Comparison of ENCODE assay signal across 8 cellular contexts in the genomic region with DNA sequence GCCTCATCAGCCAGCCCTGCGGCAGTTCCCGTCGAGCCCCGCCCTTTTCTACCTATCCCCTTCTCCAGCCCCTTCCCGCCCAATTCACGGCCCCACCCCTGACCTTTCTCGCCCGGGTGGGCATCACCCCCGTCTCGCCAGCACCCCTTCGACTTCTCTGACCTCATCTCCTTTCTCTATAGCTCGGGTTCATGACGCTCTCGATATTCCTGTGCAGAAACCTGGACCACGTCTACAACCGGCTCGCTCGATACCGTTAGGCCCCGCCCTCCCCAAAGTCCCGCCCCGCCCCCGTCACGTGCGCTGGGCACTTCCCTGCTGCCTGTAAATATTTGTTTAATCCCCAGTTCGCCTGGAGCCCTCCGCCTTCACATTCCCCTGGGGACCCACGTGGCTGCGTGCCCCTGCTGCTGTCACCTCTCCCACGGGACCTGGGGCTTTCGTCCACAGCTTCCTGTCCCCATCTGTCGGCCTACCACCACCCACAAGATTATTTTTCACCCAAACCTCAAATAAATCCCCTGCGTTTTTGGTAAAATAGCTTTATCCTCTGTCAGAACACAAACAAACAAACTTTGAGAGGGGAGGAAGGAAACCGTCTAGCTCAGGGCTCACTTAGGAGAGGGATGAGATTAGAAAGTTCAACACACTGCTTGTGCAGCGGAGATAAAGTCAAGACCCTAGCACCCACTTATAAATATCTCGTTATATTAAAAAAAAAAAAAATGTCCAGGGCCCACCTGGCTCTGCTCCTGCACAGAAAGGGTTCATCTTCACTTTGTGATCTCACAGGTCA. TPM values are rescaled to one million over a fixed set of nuclear protein-coding genes. Genes with fewer than 3 reads are reported as not detected.
DNase-seq lines count a peak whose midpoint lies in the region; ATAC-seq and TF ChIP-seq lines count a peak whose summit lies in the region.

No MANE protein-coding gene starts in this region.

- H3K4me3 Mint-ChIP-seq in activated T-cell treated with anti-CD3 and anti-CD28 coated beads, Interleukin-2, amount 50 U/mL, for 24 hours = no peak overlapping the region
- no peak overlapping the region for H3K4me3 Mint-ChIP-seq in activated T-cell treated with anti-CD3 and anti-CD28 coated beads, Interleukin-2, amount 50 U/mL, for 4 hours
- H3K4me3 Mint-ChIP-seq in neural progenitor cell = peak overlapping the region; percentile 25

- H3F3A ChIP-seq in neural progenitor cell (ENCODE audit: low read depth) = peaks cover 66% of the 10 kb centered on the region

- no peaks in the 10 kb centered on the region for H3K9me3 ChIP-seq in neural progenitor cell (ENCODE audit: low read depth)

- no peaks in the 10 kb centered on the region for H3K9me3 Mint-ChIP-seq in activated T-cell treated with anti-CD3 and anti-CD28 coated beads, Interleukin-2, amount 50 U/mL, for 24 hours
- no peaks in the 10 kb centered on the region for H3K9me3 Mint-ChIP-seq in activated T-cell treated with anti-CD3 and anti-CD28 coated beads, Interleukin-2, amount 50 U/mL, for 4 hours
- no peaks in the 10 kb centered on the region for H3K9me3 Mint-ChIP-seq in neural progenitor cell

- H3K36me3 Mint-ChIP-seq in activated T-cell treated with anti-CD3 and anti-CD28 coated beads, Interleukin-2, amount 50 U/mL, for 24 hours (ENCODE audit: low read depth) = peaks cover 53% of the 10 kb centered on the region
- peaks cover 20% of the 10 kb centered on the region for H3K36me3 Mint-ChIP-seq in activated T-cell treated with anti-CD3 and anti-CD28 coated beads, Interleukin-2, amount 50 U/mL, for 4 hours (ENCODE audit: insufficient read depth)
- H3K36me3 Mint-ChIP-seq in neural progenitor cell = peaks cover 47% of the 10 kb centered on the region

- no peaks in the 10 kb centered on the region for H3K27me3 ChIP-seq in neural progenitor cell

- no peak overlapping the region for H3K27ac ChIP-seq in neural progenitor cell

- peak overlapping the region; percentile 43 for H3K4me3 ChIP-seq in epithelial cell of esophagus (ENCODE audit: low read length)
- H3K4me3 ChIP-seq in neural progenitor cell = no peak overlapping the region

- H3K4me1 ChIP-seq in neural progenitor cell = no peaks in the 10 kb centered on the region

- peaks cover 6% of the 10 kb centered on the region for H3K36me3 ChIP-seq in neural progenitor cell

- H3K27ac Mint-ChIP-seq in activated T-cell treated with anti-CD3 and anti-CD28 coated beads, Interleukin-2, amount 50 U/mL, for 24 hours = peak overlapping the region; percentile 55
- no peak overlapping the region for H3K27ac Mint-ChIP-seq in neural progenitor cell

- no peaks in the 10 kb centered on the region for H3K27me3 Mint-ChIP-seq in activated T-cell treated with anti-CD3 and anti-CD28 coated beads, Interleukin-2, amount 50 U/mL, for 24 hours
- H3K27me3 Mint-ChIP-seq in activated T-cell treated with anti-CD3 and anti-CD28 coated beads, Interleukin-2, amount 50 U/mL, for 4 hours (ENCODE audit: low read depth) = no peaks in the 10 kb centered on the region
- peaks cover 11% of the 10 kb centered on the region for H3K27me3 Mint-ChIP-seq in neural progenitor cell (ENCODE audit: insufficient read depth, low read depth)

- peaks cover 73% of the 10 kb centered on the region for H4K20me1 ChIP-seq in neural progenitor cell (ENCODE audit: low read depth)

- H3K4me2 ChIP-seq in neural progenitor cell = no peak overlapping the region

- TF ChIP-seq CTCF in epithelial cell of esophagus (IDR thresholded peaks at IDR 0.05; ENCODE audit: insufficient read depth, low read depth, low read length, missing control alignments) = no peak
- TF ChIP-seq CTCF in neural progenitor cell (IDR thresholded peaks at IDR 0.05) = no peak

- no peak overlapping the region for H2AFZ ChIP-seq in neural progenitor cell (replicated peaks)

- peak; percentile 33 for DNase-seq in activated T-cell treated with anti-CD3 and anti-CD28 coated beads, Interleukin-2, amount 50 U/mL, for 24 hours
- DNase-seq in activated T-cell treated with anti-CD3 and anti-CD28 coated beads, Interleukin-2, amount 50 U/mL, for 4 hours = no peak
- DNase-seq in NCI-H2196 treated with DMSO at 0.1 percent for 48 hours (lab: John Stamatoyannopoulos, UW; ENCODE audit: unreplicated experiment) (peak; percentile 84), epithelial cell of esophagus (ENCODE audit: low read depth) (peak; percentile 14), neural progenitor cell (ENCODE audit: low spot score) (peak; percentile 52), NOMO-1 treated with dmso at 0.1 percent for 144 hours (lab: John Stamatoyannopoulos, UW; ENCODE audit: unreplicated experiment) (no peak), cerebellar cortex (ENCODE audit: low spot score) (no peak)

- H3K79me2 ChIP-seq in neural progenitor cell (ENCODE audit: low read depth) = peaks cover 5% of the 10 kb centered on the region

- no peak overlapping the region for H3K9ac ChIP-seq in neural progenitor cell

- ATAC-seq in activated T-cell treated with anti-CD3 and anti-CD28 coated beads, Interleukin-2, amount 50 U/mL, for 4 hours = no peak
- ATAC-seq in HG02943 (IDR thresholded peaks at IDR 0.05; ENCODE audit: low read depth, unreplicated experiment) = peak; percentile 68

- H3K4me1 Mint-ChIP-seq in activated T-cell treated with anti-CD3 and anti-CD28 coated beads, Interleukin-2, amount 50 U/mL, for 24 hours (ENCODE audit: low read depth) = peaks cover 41% of the 10 kb centered on the region
- peaks cover 42% of the 10 kb centered on the region for H3K4me1 Mint-ChIP-seq in activated T-cell treated with anti-CD3 and anti-CD28 coated beads, Interleukin-2, amount 50 U/mL, for 4 hours (ENCODE audit: low read depth)
- peaks cover 45% of the 10 kb centered on the region for H3K4me1 Mint-ChIP-seq in neural progenitor cell

RNA-seq across cellular contexts. Expression of a gene that starts 5.1 kb away (rescaled TPM):
- 100 to 1,000 TPM in 2 of 3 donors, 10 to 100 TPM in 1; 99.6 to 116 (median 106) TPM for total RNA-seq in activated T-cell treated with anti-CD3 and anti-CD28 coated beads, Interleukin-2, amount 50 U/mL, for 4 hours
- not detected in 2 replicates for total RNA-seq in neural progenitor cell (ENCODE audit: low replicate concordance)

RNA-seq across cellular contexts. Expression of a gene that starts 15.3 kb away (rescaled TPM):
- total RNA-seq in activated T-cell treated with anti-CD3 and anti-CD28 coated beads, Interleukin-2, amount 50 U/mL, for 4 hours = under 1 TPM; 0.20 to 0.92 (median 0.29) TPM
- total RNA-seq in neural progenitor cell (ENCODE audit: low replicate concordance) = 2.9 and 5.0 TPM in 2 replicates

RNA-seq across cellular contexts. Expression of a gene that starts 21.9 kb away (rescaled TPM):
- total RNA-seq in activated T-cell treated with anti-CD3 and anti-CD28 coated beads, Interleukin-2, amount 50 U/mL, for 4 hours = under 1 TPM in 2 of 3 donors, not detected in 1; 0.16 to 0.33 TPM
- total RNA-seq in neural progenitor cell (ENCODE audit: low replicate concordance) = 125 and 193 TPM in 2 replicates

RNA-seq across cellular contexts. Expression of a gene that starts 23.4 kb away (rescaled TPM):
- not detected for total RNA-seq in activated T-cell treated with anti-CD3 and anti-CD28 coated beads, Interleukin-2, amount 50 U/mL, for 4 hours
- 3.0 and 5.6 TPM in 2 replicates for total RNA-seq in neural progenitor cell (ENCODE audit: low replicate concordance)

RNA-seq across cellular contexts. Expression of a gene that starts 47.8 kb away (rescaled TPM):
- total RNA-seq in activated T-cell treated with anti-CD3 and anti-CD28 coated beads, Interleukin-2, amount 50 U/mL, for 4 hours = under 1 TPM; 0.24 to 0.48 (median 0.27) TPM
- total RNA-seq in neural progenitor cell (ENCODE audit: low replicate concordance) = 0.59 TPM in 1 of 2 replicates, not detected in the other

Comparison
In these comparisons a context has a peak if more than half of its experiments do, and no peak if none do; other contexts are left out.
1. DNase-seq: peak in activated T-cell treated with anti-CD3 and anti-CD28 coated beads, Interleukin-2, amount 50 U/mL, for 24 hours (single experiment), NCI-H2196 treated with DMSO at 0.1 percent for 48 hours (single experiment), epithelial cell of esophagus (single experiment) and neural progenitor cell (single experiment); none in activated T-cell treated with anti-CD3 and anti-CD28 coated beads, Interleukin-2, amount 50 U/mL, for 4 hours (single experiment), NOMO-1 treated with dmso at 0.1 percent for 144 hours (single experiment) and cerebellar cortex (single experiment).
2. RNA of a gene that starts 5.1 kb away (total RNA-seq): 99.6 to 116 TPM in activated T-cell treated with anti-CD3 and anti-CD28 coated beads, Interleukin-2, amount 50 U/mL, for 4 hours; not detected in neural progenitor cell; every median in the first group is over 100 times any median in the second.
3. RNA of a gene that starts 21.9 kb away (total RNA-seq): 125 to 193 TPM in neural progenitor cell; 0.16 to 0.33 TPM in activated T-cell treated with anti-CD3 and anti-CD28 coated beads, Interleukin-2, amount 50 U/mL, for 4 hours; every median in the first group is over 10 times any median in the second.